Comparison of ENCODE assay signal across 26 cellular contexts in genomic region chr17:8776861-8777260, GRCh38. TPM values are rescaled to one million over a fixed set of nuclear protein-coding genes. Genes with fewer than 3 reads are reported as not detected.
"Had no signal": no experiment of that assay in that cellular context is flagged by ENCODE, and none has a peak within 500 bp of the region (broad histone marks: within the 10 kb centered on the region; RNA-seq: fewer than 3 reads in every experiment).

No MANE protein-coding gene starts in this region.

- H3K4me1 Mint-ChIP-seq: activated B cell treated with CpG ODN at 0.5 μM for 24 hours, T-helper 17 cell had no signal

- H3K36me3 ChIP-seq: right atrium auricular region, transverse colon, uterus had no signal

- H3K36me3 Mint-ChIP-seq: activated CD8-positive, alpha-beta memory T cell treated with anti-CD3 and anti-CD28 coated beads, Interleukin-2, amount 10 ng/mL, durations not matched to agents 7 days and 5 days had no signal

- DNase-seq: activated B cell treated with CpG ODN at 0.5 μM for 24 hours; activated CD4-positive, alpha-beta memory T cell treated with anti-CD3 and anti-CD28 coated beads, Interleukin-2, amount 10 ng/mL, durations not matched to agents 7 days and 5 days; activated CD4-positive, alpha-beta T cell treated with anti-CD3 and anti-CD28 coated beads for 4 hours; activated CD8-positive, alpha-beta memory T cell treated with anti-CD3 and anti-CD28 coated beads, Interleukin-2, amount 10 ng/mL, durations not matched to agents 7 days and 5 days; amniotic stem cell; body of pancreas; endodermal cell; foreskin keratinocyte; head of caudate nucleus; midbrain; nucleus accumbens; stimulated activated CD4-positive, alpha-beta T cell treated with anti-CD3 and anti-CD28 coated beads, Interleukin-2, amount 100 ng/mL, for 24 hours; T-helper 17 cell; transverse colon; uterus had no signal

- H3K9me3 ChIP-seq: body of pancreas had no signal

- H3K4me3 Mint-ChIP-seq: activated B cell treated with CpG ODN at 0.5 μM for 24 hours; activated CD4-positive, alpha-beta memory T cell treated with anti-CD3 and anti-CD28 coated beads, Interleukin-2, amount 10 ng/mL, durations not matched to agents 7 days and 5 days; activated CD8-positive, alpha-beta memory T cell treated with anti-CD3 and anti-CD28 coated beads, Interleukin-2, amount 10 ng/mL, durations not matched to agents 7 days and 5 days; activated naive CD8-positive, alpha-beta T cell; endodermal cell; nephron; stimulated activated naive CD8-positive, alpha-beta T cell treated with anti-CD3 and anti-CD28 coated beads, Interleukin-15, Interleukin-2, amounts not matched to agents 100 ng/mL and 50 ng/mL, for 24 hours; T-helper 17 cell had no signal

- H3K4me3 ChIP-seq: body of pancreas, lung, right atrium auricular region, transverse colon, uterus had no signal

- H3K27me3 Mint-ChIP-seq: progenitor cell of endocrine pancreas had no signal

- H3K4me1 ChIP-seq: body of pancreas, foreskin keratinocyte, transverse colon, uterus had no signal

- ATAC-seq: activated CD8-positive, alpha-beta memory T cell treated with anti-CD3 and anti-CD28 coated beads, Interleukin-2, amount 10 ng/mL, durations not matched to agents 7 days and 5 days; body of pancreas; foreskin keratinocyte; T-helper 17 cell had no signal

- H3K27ac ChIP-seq: body of pancreas, epithelial cell of prostate, foreskin keratinocyte, right atrium auricular region, transverse colon, uterus had no signal

- H3K9me3 Mint-ChIP-seq: activated CD4-positive, alpha-beta memory T cell treated with anti-CD3 and anti-CD28 coated beads, Interleukin-2, amount 10 ng/mL, durations not matched to agents 7 days and 5 days; endodermal cell had no signal

- H3K27me3 ChIP-seq: body of pancreas, right atrium auricular region, uterus had no signal

- H3K27ac Mint-ChIP-seq: activated B cell treated with CpG ODN at 0.5 μM for 24 hours; activated CD4-positive, alpha-beta memory T cell treated with anti-CD3 and anti-CD28 coated beads, Interleukin-2, amount 10 ng/mL, durations not matched to agents 7 days and 5 days; activated CD8-positive, alpha-beta memory T cell treated with anti-CD3 and anti-CD28 coated beads, Interleukin-2, amount 10 ng/mL, durations not matched to agents 7 days and 5 days; activated naive CD8-positive, alpha-beta T cell; endodermal cell; progenitor cell of endocrine pancreas; stimulated activated naive CD8-positive, alpha-beta T cell treated with anti-CD3 and anti-CD28 coated beads, Interleukin-15, Interleukin-2, amounts not matched to agents 100 ng/mL and 50 ng/mL, for 24 hours; T-helper 17 cell had no signal

RNA-seq across cellular contexts. Expression of gene SPDYE4, which starts 18.5 kb away (rescaled TPM):
- total RNA-seq: activated B cell treated with CpG ODN at 0.5 μM for 24 hours; activated CD4-positive, alpha-beta memory T cell treated with anti-CD3 and anti-CD28 coated beads, Interleukin-2, amount 10 ng/mL, durations not matched to agents 7 days and 5 days; activated CD8-positive, alpha-beta memory T cell treated with anti-CD3 and anti-CD28 coated beads, Interleukin-2, amount 10 ng/mL, durations not matched to agents 7 days and 5 days; body of pancreas; cardiac septum; endodermal cell; fibroblast of lung; foreskin keratinocyte; lung; progenitor cell of endocrine pancreas; right atrium auricular region; skeletal muscle tissue; T-helper 17 cell; transverse colon; uterus had no signal
- polyA plus RNA-seq: fibroblast of lung, foreskin keratinocyte, keratinocyte, lung had no signal

RNA-seq across cellular contexts. Expression of gene MFSD6L, which starts 22.3 kb away (rescaled TPM):
- total RNA-seq: cardiac septum, fibroblast of lung, foreskin keratinocyte, T-helper 17 cell had no signal
- polyA plus RNA-seq: fibroblast of lung, foreskin keratinocyte, keratinocyte had no signal

RNA-seq across cellular contexts. Expression of gene CCDC42, which starts 32.2 kb away (rescaled TPM):
- total RNA-seq: activated B cell treated with CpG ODN at 0.5 μM for 24 hours, body of pancreas, cardiac septum, endodermal cell, fibroblast of lung, foreskin keratinocyte, progenitor cell of endocrine pancreas, right atrium auricular region, skeletal muscle tissue, transverse colon, uterus had no signal
- polyA plus RNA-seq: fibroblast of lung, foreskin keratinocyte, keratinocyte had no signal
